ENCODE assay signal across 8 cellular contexts in the genomic region with DNA sequence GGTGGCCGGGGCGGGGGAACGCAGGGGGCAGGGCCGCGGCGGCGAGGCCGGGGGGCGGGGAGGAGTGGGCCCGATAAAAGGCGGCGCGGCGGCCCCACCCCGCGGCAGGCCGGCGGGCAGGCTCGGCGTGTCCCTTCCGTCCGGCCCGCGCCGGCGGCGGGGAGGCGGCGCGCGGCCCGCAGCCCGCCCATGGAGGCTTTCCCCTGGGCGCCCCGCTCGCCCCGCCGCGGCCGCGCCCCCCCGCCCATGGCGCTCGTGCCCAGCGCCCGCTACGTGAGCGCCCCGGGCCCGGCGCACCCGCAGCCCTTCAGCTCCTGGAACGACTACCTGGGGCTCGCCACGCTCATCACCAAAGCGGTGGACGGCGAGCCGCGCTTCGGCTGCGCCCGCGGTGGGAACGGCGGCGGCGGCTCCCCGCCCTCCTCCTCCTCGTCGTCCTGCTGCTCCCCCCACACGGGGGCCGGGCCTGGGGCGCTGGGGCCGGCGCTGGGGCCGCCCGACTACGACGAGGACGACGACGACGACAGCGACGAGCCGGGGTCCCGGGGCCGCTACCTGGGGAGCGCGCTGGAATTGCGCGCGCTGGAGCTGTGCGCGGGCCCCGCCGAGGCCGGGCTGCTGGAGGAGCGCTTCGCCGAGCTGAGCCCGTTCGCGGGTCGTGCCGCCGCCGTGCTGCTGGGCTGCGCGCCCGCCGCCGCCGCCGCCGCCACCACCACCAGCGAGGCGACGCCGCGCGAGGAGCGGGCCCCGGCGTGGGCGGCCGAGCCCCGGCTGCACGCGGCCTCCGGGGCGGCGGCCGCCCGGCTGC. TPM values are rescaled to one million over a fixed set of nuclear protein-coding genes. Genes with fewer than 3 reads are reported as not detected.
DNase-seq lines count a peak whose midpoint lies in the region; ATAC-seq and TF ChIP-seq lines count a peak whose summit lies in the region.

A gene with protein sequence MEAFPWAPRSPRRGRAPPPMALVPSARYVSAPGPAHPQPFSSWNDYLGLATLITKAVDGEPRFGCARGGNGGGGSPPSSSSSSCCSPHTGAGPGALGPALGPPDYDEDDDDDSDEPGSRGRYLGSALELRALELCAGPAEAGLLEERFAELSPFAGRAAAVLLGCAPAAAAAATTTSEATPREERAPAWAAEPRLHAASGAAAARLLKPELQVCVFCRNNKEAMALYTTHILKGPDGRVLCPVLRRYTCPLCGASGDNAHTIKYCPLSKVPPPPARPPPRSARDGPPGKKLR (plus strand): TSS at position 102 of the 808 bp plus-strand sequence. CDS start 88 bp downstream, at position 190.

- no peaks in the 10 kb centered on the region for H3F3A ChIP-seq in neural cell (ENCODE audit: insufficient read depth, low read length, poor library complexity, severe bottlenecking)

- H3K9me3 ChIP-seq in BLaER1 (no peaks in the 10 kb centered on the region), esophagus (ENCODE audit: control insufficient read depth in 2 of 2, insufficient read depth in 1 of 2, low read depth in 1 of 2, low read length in 1 of 2) (no peaks in the 10 kb centered on the region), neural cell (ENCODE audit: low read length) (no peaks in the 10 kb centered on the region)

- no peak for TF ChIP-seq EP300 in neural cell (conservative IDR thresholded peaks at IDR 0.05; ENCODE audit: poor library complexity, severe bottlenecking)

- TF ChIP-seq RAD21 in neural cell (conservative IDR thresholded peaks at IDR 0.05): no peak

- H2AFZ ChIP-seq in neural cell (ENCODE audit: low read depth, low read length): peak within 1 kb of the TSS; percentile 48

- H4K20me1 ChIP-seq in BLaER1 (peaks cover 60% of the 10 kb centered on the region), neural cell (ENCODE audit: insufficient read depth) (peaks cover 5% of the 10 kb centered on the region)

- TF ChIP-seq CTCF in neural cell (IDR thresholded peaks at IDR 0.05; ENCODE audit: poor library complexity, severe bottlenecking): no peak

- H3K9ac ChIP-seq in BLaER1 (peak within 1 kb of the TSS; percentile 53; the same call in 1 of the 2 replicates), neural cell (ENCODE audit: low read length) (peak within 1 kb of the TSS; percentile 64)

- peaks cover 40% of the 10 kb centered on the region for H3K4me1 ChIP-seq in BLaER1
- peaks cover 4% of the 10 kb centered on the region in 2 donors for H3K4me1 ChIP-seq in esophagus (ENCODE audit: control insufficient read depth in 2 of 2, insufficient read depth in 2 of 2, low read length in 1 of 2)

- peak; percentile 27 for DNase-seq in activated CD4-positive, alpha-beta T cell treated with anti-CD3 and anti-CD28 coated beads for 48 hours
- DNase-seq in NCI-H2196 (lab: John Stamatoyannopoulos, UW; ENCODE audit: unreplicated experiment) (no peak), OCI-M2 (lab: John Stamatoyannopoulos, UW; ENCODE audit: unreplicated experiment) (no peak)

- ATAC-seq in GM19397 (IDR thresholded peaks at IDR 0.05; ENCODE audit: unreplicated experiment) (peak; percentile 20), HG03439 (IDR thresholded peaks at IDR 0.05; ENCODE audit: unreplicated experiment) (peak; percentile 27)

- H3K4me3 ChIP-seq in BLaER1: peak within 1 kb of the TSS; percentile 70
- peak within 1 kb of the TSS; percentile 55 to 56 for H3K4me3 ChIP-seq in esophagus (ENCODE audit: low read depth in 1 of 2, low read length in 2 of 2)
- H3K4me3 ChIP-seq in neural cell (ENCODE audit: low read length): peak within 1 kb of the TSS; percentile 79

- peaks cover 26% of the 10 kb centered on the region for H3K36me3 ChIP-seq in BLaER1
- H3K36me3 ChIP-seq in esophagus (ENCODE audit: control insufficient read depth in 2 of 2, insufficient read depth in 2 of 2, low read length in 1 of 2): peaks cover 0 to 5% of the 10 kb centered on the region in 2 donors
- H3K36me3 ChIP-seq in neural cell (ENCODE audit: insufficient read depth, low read length): no peaks in the 10 kb centered on the region

- H3K4me2 ChIP-seq in BLaER1 (peak within 1 kb of the TSS; percentile 97), neural cell (ENCODE audit: low read length) (no peak within 1 kb of the TSS)

- H3K27me3 ChIP-seq in BLaER1 (peaks cover 12% of the 10 kb centered on the region), esophagus (ENCODE audit: control insufficient read depth in 1 of 2, insufficient read depth in 2 of 2, low read length in 2 of 2) (no peaks in the 10 kb centered on the region), neural cell (ENCODE audit: insufficient read depth, low read depth, low read length) (no peaks in the 10 kb centered on the region)

- no peak within 1 kb of the TSS for H3K27ac ChIP-seq in BLaER1
- H3K27ac ChIP-seq in esophagus (ENCODE audit: low read depth in 2 of 2, low read length in 1 of 2): peak within 1 kb of the TSS; percentile 52 to 79
- H3K27ac ChIP-seq in neural cell (ENCODE audit: low read length): peak within 1 kb of the TSS; percentile 38

- H3K9me2 ChIP-seq in neural cell (ENCODE audit: insufficient read depth, low read length): no peaks in the 10 kb centered on the region

- 0 to 1% methylated on average over 35 to 135 of the region's 136 CpGs for WGBS in esophagus, 2 donors

- H3K79me2 ChIP-seq in neural cell (replicated peaks; ENCODE audit: insufficient read depth, low read length): peaks cover 6% of the 10 kb centered on the region

TF ChIP-seq in neural cell, 6 proteins besides CTCF, POLR2A, EP300 and RAD21:
- no peak for TF ChIP-seq EZH2 (IDR thresholded peaks at IDR 0.05; ENCODE audit: borderline replicate concordance, insufficient read depth, low read length, poor library complexity, severe bottlenecking)
TF ChIP-seq in neural cell: peak in this region for 0.

RNA-seq across cellular contexts. Expression of the gene that starts here (rescaled TPM):
- polyA plus RNA-seq in esophagus (1 to 10 TPM; 1.1 to 1.3 TPM), neural cell (26.0 and 29.1 TPM in 2 replicates)
- 19.2 and 22.1 TPM in 2 replicates for polyA minus RNA-seq in neural cell

Comparison
In these comparisons a context has a peak if more than half of its experiments do, and no peak if none do; other contexts are left out.
1. RNA of the gene that starts here (polyA plus RNA-seq): 26.0 to 29.1 TPM in neural cell; 1.1 to 1.3 TPM in esophagus; every median in the first group is over 10 times any median in the second.
2. Peak in every context shown above with its lines, with median percentiles within 50 percentile points of each other: H3K4me3 ChIP-seq.